8 cellular contexts compared by ENCODE assay signal in genomic region chr4:38759077-38759789, GRCh38. TPM values are rescaled to one million over a fixed set of nuclear protein-coding genes. Genes with fewer than 3 reads are reported as not detected.
DNase-seq lines count a peak whose midpoint lies in the region; ATAC-seq and TF ChIP-seq lines count a peak whose summit lies in the region.

No MANE protein-coding gene starts in this region.

- no peaks in the 10 kb centered on the region for H3K9me3 Mint-ChIP-seq in activated CD4-positive, alpha-beta memory T cell treated with anti-CD3 and anti-CD28 coated beads for 36 hours

- H3K4me3 Mint-ChIP-seq in activated CD4-positive, alpha-beta memory T cell treated with anti-CD3 and anti-CD28 coated beads for 36 hours, result no peak overlapping the region

- no peaks in the 10 kb centered on the region for H3K27me3 ChIP-seq in lower lobe of right lung (ENCODE audit: low read depth)

- peaks cover 7% of the 10 kb centered on the region for H3K4me1 Mint-ChIP-seq in activated CD4-positive, alpha-beta memory T cell treated with anti-CD3 and anti-CD28 coated beads for 36 hours (ENCODE audit: low read depth)

- ATAC-seq in lower lobe of right lung, result peak; percentile 70 to 78

- no peaks in the 10 kb centered on the region for H3K36me3 ChIP-seq in lower lobe of right lung

- H3K9me3 ChIP-seq in lower lobe of right lung, result no peaks in the 10 kb centered on the region

- H3K27me3 Mint-ChIP-seq in activated CD4-positive, alpha-beta memory T cell treated with anti-CD3 and anti-CD28 coated beads for 36 hours, result no peaks in the 10 kb centered on the region

- H3K4me3 ChIP-seq in lower lobe of right lung, result no peak overlapping the region

- intact Hi-C loops in activated CD4-positive, alpha-beta memory T cell treated with anti-CD3 and anti-CD28 coated beads for 36 hours (cut with micrococcal nuclease), result loop anchor here (1.0 to 2.0 kb wide), 4 partner anchors 24 to 376 kb away; partner anchors contain the start of genes TLR1 and TLR6
- intact Hi-C loops in lower lobe of right lung (cut with DNase I), result no loop called here

- no peak overlapping the region for H3K27ac Mint-ChIP-seq in activated CD4-positive, alpha-beta memory T cell treated with anti-CD3 and anti-CD28 coated beads for 36 hours

- peak; percentile 40; the same call in 1 of the 2 replicates for TF ChIP-seq CTCF in GM12874 (IDR thresholded peaks at IDR 0.05; ENCODE audit: insufficient read depth, low read depth, low read length)
- TF ChIP-seq CTCF in lower lobe of right lung (IDR thresholded peaks at IDR 0.05), result peak; percentile 68

- peak; percentile 41 for DNase-seq in NCI-H460 (ENCODE audit: extremely low read depth, low read depth)
- DNase-seq in activated CD4-positive, alpha-beta memory T cell treated with anti-CD3 and anti-CD28 coated beads for 36 hours, result peak; percentile 74
- peak; percentile 48 for DNase-seq in effector CD4-positive, alpha-beta T cell
- no peak for DNase-seq in lower lobe of right lung
- peak; percentile 13 to 25 (median 18) for DNase-seq in stimulated activated CD4-positive, alpha-beta T cell treated with anti-CD3 and anti-CD28 coated beads, TNF-alpha, amount 100 ng/mL, for 48 hours (ENCODE audit: low read depth in 3 of 3)
- DNase-seq in GF-D8 (lab: John Stamatoyannopoulos, UW), result no peak
- DNase-seq in DMS79 (lab: John Stamatoyannopoulos, UW), result no peak

- CTCF ChIA-PET in activated CD4-positive, alpha-beta memory T cell treated with anti-CD3 and anti-CD28 coated beads for 36 hours (lab: Charles Lee), result interaction anchor here (0.6 to 5.9 kb wide), 55 partner anchors 9 to 1068 kb away, joined by 3 to 107 read pairs (median 4); partner anchors contain the start of genes TLR1, TLR10 and TLR6

- no peak overlapping the region for H3K27ac ChIP-seq in lower lobe of right lung

- H3K4me1 ChIP-seq in lower lobe of right lung, result no peaks in the 10 kb centered on the region

- no peaks in the 10 kb centered on the region for H3K36me3 Mint-ChIP-seq in activated CD4-positive, alpha-beta memory T cell treated with anti-CD3 and anti-CD28 coated beads for 36 hours

- POLR2A ChIA-PET in activated CD4-positive, alpha-beta memory T cell treated with anti-CD3 and anti-CD28 coated beads for 36 hours (lab: Charles Lee), result no interaction called here

RNA-seq across cellular contexts. Expression of gene TLR10, which starts 23.6 kb away (rescaled TPM):
- not detected in 2 replicates for total RNA-seq in NCI-H460 (2014; rRNA removed; shearing (Covaris generic))
- polyA plus RNA-seq in NCI-H460 (2014; cell fraction: nucleus; rRNA removed), result 0.04 and 0.10 TPM in 2 replicates
- under 1 TPM in 1 of 2 experiments, not detected in 1; 0.05 TPM for total RNA-seq in activated CD4-positive, alpha-beta memory T cell treated with anti-CD3 and anti-CD28 coated beads for 36 hours
- 1.2 TPM for total RNA-seq in lower lobe of right lung

RNA-seq across cellular contexts. Expression of gene TLR1, which starts 45.4 kb away (rescaled TPM):
- 2.9 and 3.6 TPM in 2 replicates for total RNA-seq in NCI-H460 (2014; rRNA removed; shearing (Covaris generic))
- polyA plus RNA-seq in NCI-H460 (2014; cell fraction: nucleus; rRNA removed), result 3.5 and 9.2 TPM in 2 replicates
- 1 to 10 TPM; 1.5 to 1.8 TPM for total RNA-seq in activated CD4-positive, alpha-beta memory T cell treated with anti-CD3 and anti-CD28 coated beads for 36 hours
- 35.3 TPM for total RNA-seq in lower lobe of right lung

Comparison
In these comparisons a context has a peak if more than half of its experiments do, and no peak if none do; other contexts are left out.
1. DNase-seq: peak in NCI-H460 (single experiment), activated CD4-positive, alpha-beta memory T cell treated with anti-CD3 and anti-CD28 coated beads for 36 hours (single experiment), effector CD4-positive, alpha-beta T cell (single experiment) and stimulated activated CD4-positive, alpha-beta T cell treated with anti-CD3 and anti-CD28 coated beads, TNF-alpha, amount 100 ng/mL, for 48 hours (3 of 3); none in lower lobe of right lung (single experiment), GF-D8 (single experiment) and DMS79 (single experiment).